In genomic region chr17:62750502-62751349, GRCh38 we compare ENCODE assay signal across 15 cellular contexts. TPM values are rescaled to one million over a fixed set of nuclear protein-coding genes. Genes with fewer than 3 reads are reported as not detected.
A peak's percentile ranks its signal among the peaks of the same experiment; 100 is the strongest.
DNase-seq lines count a peak whose midpoint lies in the region; ATAC-seq lines count a peak whose summit lies in the region.
"Had no signal": no experiment of that assay in that cellular context is flagged by ENCODE, and none has a peak within 500 bp of the region (broad histone marks: within the 10 kb centered on the region; RNA-seq: fewer than 3 reads in every experiment).

No MANE protein-coding gene starts in this region.

- H2AFZ ChIP-seq in neuron (ENCODE audit: low read depth, low read length), result peak overlapping the region; percentile 22

- H3K4me3 ChIP-seq in neuron (ENCODE audit: low read length), result no peak overlapping the region
- H3K4me3 ChIP-seq: heart left ventricle, right atrium auricular region had no signal

- intact Hi-C loops in left ventricle myocardium superior (cut with micrococcal nuclease), result no loop called here

- no peaks in the 10 kb centered on the region for H3K4me1 ChIP-seq in neuron (ENCODE audit: insufficient read depth, low read length)
- H3K4me1 ChIP-seq: right atrium auricular region had no signal

- no peaks in the 10 kb centered on the region for H3K27me3 ChIP-seq in neuron (ENCODE audit: insufficient read depth, low read length)
- H3K27me3 ChIP-seq: heart left ventricle, right atrium auricular region had no signal

- in situ Hi-C loops in G401 (cut with HindIII; ENCODE audit: low sequenced_read_pairs), result no loop called here

- no peak for ATAC-seq in left ventricle myocardium superior
- ATAC-seq: activated naive CD4-positive, alpha-beta T cell treated with anti-CD3 and anti-CD28 coated beads, Interleukin-2, amount 50 U/mL, for 72 hours; heart left ventricle had no signal

- no peaks in the 10 kb centered on the region for H3K36me3 ChIP-seq in neuron (ENCODE audit: insufficient read depth, low read length)
- H3K36me3 ChIP-seq: heart left ventricle, right atrium auricular region had no signal

- H3K9me3 ChIP-seq in neuron (ENCODE audit: low read length), result no peaks in the 10 kb centered on the region
- H3K9me3 ChIP-seq: heart left ventricle, right atrium auricular region had no signal

- DNase-seq in G401 (ENCODE audit: low spot score) (peak; percentile 94), NCI-H446 treated with DMSO at 0.1 percent for 48 hours (lab: John Stamatoyannopoulos, UW) (peak; percentile 92), ecto neural progenitor cell (ENCODE audit: low spot score) (peak; percentile 64), NCI-H226 (no peak), midbrain (lab: John Stamatoyannopoulos, UW) (no peak), left ventricle myocardium superior (no peak), NCI-H526 (lab: John Stamatoyannopoulos, UW) (no peak)
- DNase-seq: activated CD8-positive, alpha-beta memory T cell treated with anti-CD3 and anti-CD28 coated beads for 24 hours; heart left ventricle; mesenchymal stem cell; T-helper 9 cell had no signal

RNA-seq across cellular contexts. Expression of gene MARCHF10, which starts 57.4 kb away (rescaled TPM):
- total RNA-seq in G401 (2014; rRNA removed; shearing (Covaris generic)), result not detected in 2 replicates
- total RNA-seq in left ventricle myocardium superior, result not detected
- total RNA-seq: activated naive CD4-positive, alpha-beta T cell treated with anti-CD3 and anti-CD28 coated beads, Interleukin-2, amount 50 U/mL, for 72 hours; heart left ventricle; OCI-LY7; right atrium auricular region had no signal

Comparison
In these comparisons a context has a peak if more than half of its experiments do, and no peak if none do; other contexts are left out.
1. DNase-seq: peak in G401 (single experiment), NCI-H446 treated with DMSO at 0.1 percent for 48 hours (single experiment) and ecto neural progenitor cell (single experiment); none in NCI-H226 (single experiment), midbrain (single experiment), left ventricle myocardium superior (single experiment) and NCI-H526 (0 of 2).